In the genomic region with DNA sequence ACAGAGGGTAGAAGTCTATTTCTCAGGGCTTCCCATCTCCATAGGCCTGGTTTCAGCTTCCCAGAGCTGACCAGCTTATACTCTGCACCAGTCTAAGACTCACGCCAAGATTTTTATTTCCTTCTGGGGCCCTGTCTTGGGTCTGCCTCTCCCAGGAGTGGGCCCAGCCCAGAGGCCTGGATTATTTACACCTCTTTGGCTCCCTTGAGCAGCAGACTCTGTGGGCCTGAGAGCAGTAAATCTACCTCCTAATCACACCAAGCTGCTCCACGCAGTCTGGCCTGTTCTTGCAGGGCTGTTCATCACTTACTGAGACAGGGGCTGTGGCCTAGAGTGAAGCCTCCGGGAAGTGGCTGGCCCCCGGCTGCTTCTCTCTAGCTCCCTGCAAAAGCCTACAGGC, we compare ENCODE assay signal across 21 cellular contexts.
DNase-seq lines count a peak whose midpoint lies in the region; ATAC-seq and TF ChIP-seq lines count a peak whose summit lies in the region.
"Had no signal": no experiment of that assay in that cellular context is flagged by ENCODE, and none has a peak within 500 bp of the region (broad histone marks: within the 10 kb centered on the region; RNA-seq: fewer than 3 reads in every experiment).

No MANE protein-coding gene starts in this region.

- intact Hi-C loops in tibial artery (cut with DNase I; ENCODE audit: low total_unique reads) = no loop called here
- intact Hi-C loops in A673 (cut with micrococcal nuclease; ENCODE audit: unreplicated experiment) = no loop called here
- intact Hi-C loops in lower leg skin (cut with DNase I; ENCODE audit: low total_unique reads) = no loop called here

- POLR2A ChIA-PET in A673 (lab: Charles Lee; ENCODE audit: low non-redundant PET) = no interaction called here

- H3K36me3 Mint-ChIP-seq in brain (peaks cover 24% of the 10 kb centered on the region), nephron progenitor cell (ENCODE audit: low read depth) (peaks cover 10% of the 10 kb centered on the region)
- H3K36me3 Mint-ChIP-seq: activated naive CD4-positive, alpha-beta T cell treated with anti-CD3 and anti-CD28 coated beads, Interleukin-2, amount 10 ng/mL, durations not matched to agents 7 days and 5 days; CD8-positive, alpha-beta T cell had no signal

- ATAC-seq in HG03097 (IDR thresholded peaks at IDR 0.05; ENCODE audit: low FRiP score, unreplicated experiment) = no peak
- ATAC-seq: CD8-positive, alpha-beta T cell; left cardiac atrium; sciatic nerve had no signal

- no peaks in the 10 kb centered on the region for H3K9me3 ChIP-seq in tibial artery
- H3K9me3 ChIP-seq in A673 (ENCODE audit: low read depth, low read length, poor library complexity, severe bottlenecking) = no peaks in the 10 kb centered on the region
- H3K9me3 ChIP-seq: tibial nerve had no signal

- H3K4me1 ChIP-seq in tibial artery (peaks cover 0 to 47% (median 26%) of the 10 kb centered on the region in 4 donors), A673 (ENCODE audit: insufficient read depth, low read length, poor library complexity, severe bottlenecking) (no peaks in the 10 kb centered on the region)

- DNase-seq in NCI-H69 (lab: John Stamatoyannopoulos, UW) = peak; percentile 73
- DNase-seq in nephron progenitor cell = peak; percentile 65
- peak in 1 of 2 donors; percentile 57 for DNase-seq in tibial artery
- no peak for DNase-seq in A673 (ENCODE audit: low spot score)
- no peak for DNase-seq in lower leg skin (ENCODE audit: low spot score in 2 of 2)
- DNase-seq: activated naive CD4-positive, alpha-beta T cell treated with anti-CD3 and anti-CD28 coated beads, Interleukin-2, amount 10 ng/mL, durations not matched to agents 7 days and 5 days; activated T-cell treated with anti-CD3 and anti-CD28 coated beads, Interleukin-2, amount 50 U/mL, for 48 hours; CD8-positive, alpha-beta T cell; cerebellar nuclear complex; DMS79 treated with DMSO at 0.1 percent for 48 hours; Kasumi-1; left cardiac atrium; NCI-H1048; NCI-H2081; NCI-H510A treated with DMSO at 0.1 percent for 48 hours; occipital lobe; SW 1271 had no signal

- H3K27ac Mint-ChIP-seq in brain = peak overlapping the region in 4 of 5 experiments; percentile 1 to 89 (median 80)
- peak overlapping the region; percentile 81 for H3K27ac Mint-ChIP-seq in nephron progenitor cell
- H3K27ac Mint-ChIP-seq: activated naive CD4-positive, alpha-beta T cell treated with anti-CD3 and anti-CD28 coated beads, Interleukin-2, amount 10 ng/mL, durations not matched to agents 7 days and 5 days; CD8-positive, alpha-beta T cell had no signal

- TF ChIP-seq CTCF in brain (conservative IDR thresholded peaks at IDR 0.05) (no peak), nephron progenitor cell (IDR thresholded peaks at IDR 0.05) (no peak), tibial artery (IDR thresholded peaks at IDR 0.05) (no peak), A673 (conservative IDR thresholded peaks at IDR 0.05; ENCODE audit: low read depth, low read length) (no peak), lower leg skin (IDR thresholded peaks at IDR 0.05) (no peak)

- H3K4me3 Mint-ChIP-seq in brain (peak overlapping the region in 1 of 5 experiments; percentile 26), nephron progenitor cell (peak overlapping the region; percentile 58)
- H3K4me3 Mint-ChIP-seq: activated naive CD4-positive, alpha-beta T cell treated with anti-CD3 and anti-CD28 coated beads, Interleukin-2, amount 10 ng/mL, durations not matched to agents 7 days and 5 days; CD8-positive, alpha-beta T cell had no signal

- H3K36me3 ChIP-seq in tibial artery = peaks cover 6 to 13% (median 9%) of the 10 kb centered on the region in 3 donors
- H3K36me3 ChIP-seq in A673 (ENCODE audit: insufficient read depth, low read length, poor library complexity, severe bottlenecking) = no peaks in the 10 kb centered on the region
- H3K36me3 ChIP-seq: tibial nerve had no signal

- no peak for TF ChIP-seq POLR2A in lower leg skin (IDR thresholded peaks at IDR 0.05)

- peaks cover 64% of the 10 kb centered on the region for H3K4me1 Mint-ChIP-seq in brain
- H3K4me1 Mint-ChIP-seq in nephron progenitor cell = peaks cover 86% of the 10 kb centered on the region
- H3K4me1 Mint-ChIP-seq: activated naive CD4-positive, alpha-beta T cell treated with anti-CD3 and anti-CD28 coated beads, Interleukin-2, amount 10 ng/mL, durations not matched to agents 7 days and 5 days had no signal

- H3K4me3 ChIP-seq in tibial artery (no peak overlapping the region), A673 (ENCODE audit: low read depth, low read length, poor library complexity, severe bottlenecking) (no peak overlapping the region), lower leg skin (ENCODE audit: low read depth, poor library complexity, severe bottlenecking) (no peak overlapping the region)
- H3K4me3 ChIP-seq: tibial nerve had no signal

- H3K27me3 Mint-ChIP-seq in brain (no peaks in the 10 kb centered on the region), nephron progenitor cell (ENCODE audit: low read depth, poor library complexity) (peaks cover 31% of the 10 kb centered on the region)

- WGBS in lower leg skin, 2 donors = 65 to 71% methylated on average over 4 of the region's 4 CpGs

- CTCF ChIA-PET in A673 (lab: Charles Lee) = no interaction called here

- H3K27me3 ChIP-seq in tibial artery = no peaks in the 10 kb centered on the region
- H3K27me3 ChIP-seq in A673 (replicated peaks; ENCODE audit: insufficient read depth, low read depth, low read length, poor library complexity) = no peaks in the 10 kb centered on the region
- H3K27me3 ChIP-seq: tibial nerve had no signal

- no TSS peak for BruUV-seq in A673 (replicated peaks; lab: Mats Ljungman, UMichigan)

- H3K9me3 Mint-ChIP-seq in brain (no peaks in the 10 kb centered on the region), nephron progenitor cell (no peaks in the 10 kb centered on the region)
- H3K9me3 Mint-ChIP-seq: activated naive CD4-positive, alpha-beta T cell treated with anti-CD3 and anti-CD28 coated beads, Interleukin-2, amount 10 ng/mL, durations not matched to agents 7 days and 5 days; CD8-positive, alpha-beta T cell had no signal

- H3K27ac ChIP-seq in tibial artery = peak overlapping the region; percentile 53 to 54
- H3K27ac ChIP-seq in A673 (ENCODE audit: low read depth, low read length, poor library complexity, severe bottlenecking) = no peak overlapping the region
- H3K27ac ChIP-seq: tibial nerve had no signal

Comparison
In these comparisons a context has a peak if more than half of its experiments do, and no peak if none do; other contexts are left out.
1. DNase-seq: peak in NCI-H69 (single experiment) and nephron progenitor cell (single experiment); none in A673 (single experiment) and lower leg skin (0 of 2).